In the genomic region with DNA sequence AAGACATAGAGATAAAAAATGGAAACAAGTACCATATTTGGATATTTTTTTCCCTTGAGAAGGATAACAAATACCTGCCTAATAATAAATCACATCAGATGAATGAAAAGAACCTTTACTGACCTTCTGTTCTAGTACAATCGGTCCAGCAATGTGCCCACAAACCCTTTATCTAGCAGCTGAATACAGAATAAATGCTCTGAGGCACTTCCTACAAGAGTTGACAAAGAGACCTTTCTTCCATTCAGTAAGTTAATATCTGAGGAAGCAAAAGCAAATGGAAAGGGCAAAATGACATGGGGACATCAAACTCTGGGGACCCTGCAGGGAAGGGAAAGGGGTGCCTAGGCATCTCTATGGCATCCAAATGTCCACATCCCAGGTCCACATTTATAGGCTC, we compare ENCODE assay signal across 11 cellular contexts.
A peak's percentile ranks its signal among the peaks of the same experiment; 100 is the strongest.
DNase-seq lines count a peak whose midpoint lies in the region; ATAC-seq and TF ChIP-seq lines count a peak whose summit lies in the region.
"Had no signal": no experiment of that assay in that cellular context is flagged by ENCODE, and none has a peak within 500 bp of the region (broad histone marks: within the 10 kb centered on the region; RNA-seq: fewer than 3 reads in every experiment).

No MANE protein-coding gene starts in this region.

- ATAC-seq in GM18867 (IDR thresholded peaks at IDR 0.05; ENCODE audit: unreplicated experiment) = peak; percentile 6
- peak; percentile 10 for ATAC-seq in HG03060 (IDR thresholded peaks at IDR 0.05; ENCODE audit: low read depth, unreplicated experiment)
- no peak for ATAC-seq in GM21390 (IDR thresholded peaks at IDR 0.05; ENCODE audit: unreplicated experiment)
- no peak for ATAC-seq in HG03045 (IDR thresholded peaks at IDR 0.05; ENCODE audit: unreplicated experiment)

- no peaks in the 10 kb centered on the region for H3K36me3 ChIP-seq in osteoblast (ENCODE audit: insufficient read depth, low read length)

- H2AFZ ChIP-seq in osteoblast (ENCODE audit: low read length) = no peak overlapping the region

- DNase-seq in dermis blood vessel endothelial cell (peak; percentile 1), osteoblast (ENCODE audit: insufficient read length, low spot score, missing footprints) (peak; percentile 23), GM19240 (ENCODE audit: insufficient read length, low spot score) (no peak)
- DNase-seq in stimulated activated CD8-positive, alpha-beta memory T cell treated with anti-CD3 and anti-CD28 coated beads, Interleukin-4, amount 100 ng/mL, for 48 hours = no peak
- DNase-seq: CD4-positive, alpha-beta T cell had no signal

- no peak overlapping the region for H3K4me2 ChIP-seq in osteoblast (ENCODE audit: insufficient read depth, low read length)
- H3K4me2 ChIP-seq: BLaER1 treated with 17β-estradiol and CSF1 and Interleukin-3, amounts not matched to agents 10 nM and 100 nM; KMS-11 had no signal

- TF ChIP-seq CTCF in osteoblast (IDR thresholded peaks at IDR 0.05; ENCODE audit: extremely low read depth, low read depth, low read length) = no peak

- H3K27me3 ChIP-seq in osteoblast (ENCODE audit: insufficient read depth, low read length) = no peaks in the 10 kb centered on the region
- H3K27me3 ChIP-seq: BLaER1 treated with 17β-estradiol and CSF1 and Interleukin-3, amounts not matched to agents 10 nM and 100 nM had no signal

- no peak overlapping the region for H3K27ac ChIP-seq in osteoblast (ENCODE audit: low read depth, low read length)
- H3K27ac ChIP-seq: BLaER1 treated with 17β-estradiol and CSF1 and Interleukin-3, amounts not matched to agents 10 nM and 100 nM; KMS-11 had no signal

- no peak overlapping the region for H3K4me3 ChIP-seq in osteoblast (ENCODE audit: insufficient read depth, low read length)
- H3K4me3 ChIP-seq: BLaER1 treated with 17β-estradiol and CSF1 and Interleukin-3, amounts not matched to agents 10 nM and 100 nM had no signal

- no peaks in the 10 kb centered on the region for H3K4me1 ChIP-seq in osteoblast (ENCODE audit: insufficient read depth, low read length)
- H3K4me1 ChIP-seq: BLaER1 treated with 17β-estradiol and CSF1 and Interleukin-3, amounts not matched to agents 10 nM and 100 nM had no signal

- no peaks in the 10 kb centered on the region for H4K20me1 ChIP-seq in osteoblast (ENCODE audit: insufficient read depth, low read length)
- H4K20me1 ChIP-seq: BLaER1 treated with 17β-estradiol and CSF1 and Interleukin-3, amounts not matched to agents 10 nM and 100 nM had no signal

- H3K9me3 ChIP-seq in osteoblast (ENCODE audit: low read depth, low read length) = no peaks in the 10 kb centered on the region
- H3K9me3 ChIP-seq: BLaER1 treated with 17β-estradiol and CSF1 and Interleukin-3, amounts not matched to agents 10 nM and 100 nM had no signal

- no peaks in the 10 kb centered on the region for H3K79me2 ChIP-seq in osteoblast (ENCODE audit: insufficient read depth, low read length)

Comparison
In these comparisons a context has a peak if more than half of its experiments do, and no peak if none do; other contexts are left out.
1. ATAC-seq: peak in GM18867 (single experiment) and HG03060 (single experiment); none in GM21390 (single experiment) and HG03045 (single experiment).
2. DNase-seq: peak in dermis blood vessel endothelial cell (single experiment) and osteoblast (single experiment); none in GM19240 (single experiment) and stimulated activated CD8-positive, alpha-beta memory T cell treated with anti-CD3 and anti-CD28 coated beads, Interleukin-4, amount 100 ng/mL, for 48 hours (single experiment).